ENCODE assay signal across 19 cellular contexts in the genomic region with DNA sequence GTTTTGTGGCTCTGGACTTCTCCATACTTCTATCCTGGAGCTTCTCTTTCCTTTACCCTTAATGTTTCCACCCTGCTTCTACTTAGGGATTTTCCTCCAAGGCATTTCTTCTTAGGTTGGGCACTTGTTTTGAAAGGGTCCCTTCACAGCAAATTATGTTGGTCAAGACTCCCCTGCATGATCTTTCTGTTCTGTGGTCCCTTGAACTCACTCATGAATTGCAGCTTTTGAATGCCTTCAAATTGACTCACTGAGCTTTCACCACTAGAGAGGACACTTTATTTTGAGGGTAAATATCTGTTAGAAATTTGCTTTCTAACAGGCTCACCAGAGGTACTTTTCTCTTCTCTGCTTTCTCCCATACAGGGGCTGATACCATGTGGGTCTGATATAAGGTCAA.
DNase-seq lines count a peak whose midpoint lies in the region; ATAC-seq and TF ChIP-seq lines count a peak whose summit lies in the region.
"Had no signal": no experiment of that assay in that cellular context is flagged by ENCODE, and none has a peak within 500 bp of the region (broad histone marks: within the 10 kb centered on the region; RNA-seq: fewer than 3 reads in every experiment).

No MANE protein-coding gene starts in this region.

- no peaks in the 10 kb centered on the region for H3K9me3 ChIP-seq in GM23248 (ENCODE audit: low read depth)
- H3K9me3 ChIP-seq in SJCRH30 (replicated peaks): no peaks in the 10 kb centered on the region
- H3K9me3 ChIP-seq in CD4-positive, alpha-beta memory T cell (ENCODE audit: control insufficient read depth in 1 of 2, low read length in 2 of 2): no peaks in the 10 kb centered on the region

- no peak overlapping the region for H3K4me3 Mint-ChIP-seq in CD4-positive, alpha-beta memory T cell
- H3K4me3 Mint-ChIP-seq: activated naive CD8-positive, alpha-beta T cell treated with anti-CD3 and anti-CD28 coated beads, Interleukin-2, amount 10 ng/mL, durations not matched to agents 7 days and 5 days; activated T-cell treated with anti-CD3 and anti-CD28 coated beads, Interleukin-2, amount 50 U/mL, for 4 hours; B cell; central memory CD8-positive, alpha-beta T cell; immature natural killer cell; neural crest cell had no signal

- no peak overlapping the region for H3K27ac Mint-ChIP-seq in CD4-positive, alpha-beta memory T cell
- H3K27ac Mint-ChIP-seq: activated naive CD8-positive, alpha-beta T cell treated with anti-CD3 and anti-CD28 coated beads, Interleukin-2, amount 10 ng/mL, durations not matched to agents 7 days and 5 days; B cell; immature natural killer cell had no signal

- CTCF ChIA-PET in CD4-positive, alpha-beta memory T cell (lab: Charles Lee; ENCODE audit: partially characterized antibody): no interaction called here

- H3K27me3 Mint-ChIP-seq in CD4-positive, alpha-beta memory T cell: no peaks in the 10 kb centered on the region
- H3K27me3 Mint-ChIP-seq: activated naive CD8-positive, alpha-beta T cell treated with anti-CD3 and anti-CD28 coated beads, Interleukin-2, amount 10 ng/mL, durations not matched to agents 7 days and 5 days; B cell; central memory CD8-positive, alpha-beta T cell had no signal

- no peaks in the 10 kb centered on the region for H3K79me2 ChIP-seq in GM23248 (ENCODE audit: insufficient read depth)

- POLR2A ChIA-PET in CD4-positive, alpha-beta memory T cell (lab: Charles Lee; ENCODE audit: partially characterized antibody): no interaction called here

- H3K4me2 ChIP-seq in GM23248 (ENCODE audit: unreplicated experiment): no peak overlapping the region

- no peaks in the 10 kb centered on the region for H3K36me3 Mint-ChIP-seq in CD4-positive, alpha-beta memory T cell
- H3K36me3 Mint-ChIP-seq: activated naive CD8-positive, alpha-beta T cell treated with anti-CD3 and anti-CD28 coated beads, Interleukin-2, amount 10 ng/mL, durations not matched to agents 7 days and 5 days; immature natural killer cell had no signal

- no peaks in the 10 kb centered on the region for H4K20me1 ChIP-seq in GM23248 (ENCODE audit: insufficient read depth)

- intact Hi-C loops in CD4-positive, alpha-beta memory T cell (cut with micrococcal nuclease): no loop called here

- DNase-seq in GM23248: peak; percentile 45
- DNase-seq in astrocyte of the cerebellum (ENCODE audit: low read depth): peak; percentile 8
- peak; percentile 1 for DNase-seq in hepatic stellate cell (ENCODE audit: low spot score)
- peak; percentile 43 for DNase-seq in skeletal muscle cell (ENCODE audit: low read depth)
- no peak for DNase-seq in SJCRH30
- DNase-seq in CD4-positive, alpha-beta memory T cell: no peak
- no peak for DNase-seq in omental fat pad (ENCODE audit: low spot score)
- no peak for DNase-seq in GM13977 (ENCODE audit: low spot score)
- DNase-seq: activated CD4-positive, alpha-beta T cell treated with anti-CD3 and anti-CD28 coated beads, Interleukin-2, amount 50 U/mL, for 4 hours; activated naive CD8-positive, alpha-beta T cell treated with anti-CD3 and anti-CD28 coated beads, Interleukin-2, amount 10 ng/mL, durations not matched to agents 7 days and 5 days; activated T-cell treated with anti-CD3 and anti-CD28 coated beads, Interleukin-2, amount 50 U/mL, for 4 hours; immature natural killer cell; mammary epithelial cell; NCI-H2029; NCI-H526 treated with DMSO at 0.1 percent for 48 hours; right cardiac atrium had no signal

- H3K27me3 ChIP-seq in GM23248 (replicated peaks; ENCODE audit: insufficient read depth) (no peaks in the 10 kb centered on the region), SJCRH30 (no peaks in the 10 kb centered on the region)
- H3K27me3 ChIP-seq in CD4-positive, alpha-beta memory T cell (ENCODE audit: insufficient read depth, low read length): no peaks in the 10 kb centered on the region

- H3K9ac ChIP-seq in GM23248: no peak overlapping the region

- H3K9me3 Mint-ChIP-seq in CD4-positive, alpha-beta memory T cell: peaks cover 0 to 1% (median 0%) of the 10 kb centered on the region in 8 donors
- H3K9me3 Mint-ChIP-seq: activated naive CD8-positive, alpha-beta T cell treated with anti-CD3 and anti-CD28 coated beads, Interleukin-2, amount 10 ng/mL, durations not matched to agents 7 days and 5 days; activated T-cell treated with anti-CD3 and anti-CD28 coated beads, Interleukin-2, amount 50 U/mL, for 4 hours; neural crest cell had no signal

- H3K27ac ChIP-seq in GM23248 (no peak overlapping the region), SJCRH30 (no peak overlapping the region)
- no peak overlapping the region for H3K27ac ChIP-seq in CD4-positive, alpha-beta memory T cell (ENCODE audit: low read depth, low read length)

- H3K4me1 ChIP-seq in GM23248 (ENCODE audit: insufficient read depth): peaks cover 11% of the 10 kb centered on the region; the same call in 1 of the 2 replicates
- no peaks in the 10 kb centered on the region for H3K4me1 ChIP-seq in SJCRH30
- no peaks in the 10 kb centered on the region for H3K4me1 ChIP-seq in CD4-positive, alpha-beta memory T cell (ENCODE audit: insufficient read depth, low read length)

- H2AFZ ChIP-seq in GM23248: no peak overlapping the region

- in situ Hi-C loops in GM23248 (cut with MboI): no loop called here
- in situ Hi-C loops in astrocyte of the cerebellum (cut with HindIII; ENCODE audit: low sequenced_read_pairs): no loop called here
- in situ Hi-C loops in GM13977 (cut with MboI; ENCODE audit: low pct_unique_long_range_greater_than_20kb, low sequenced_read_pairs, unreplicated experiment): no loop called here

- H3F3A ChIP-seq in GM23248 (ENCODE audit: insufficient read depth): no peaks in the 10 kb centered on the region

- no peaks in the 10 kb centered on the region for H3K9me2 ChIP-seq in GM23248 (ENCODE audit: insufficient read depth)

- no peak for ATAC-seq in omental fat pad (ENCODE audit: low FRiP score)
- ATAC-seq: activated T-cell treated with anti-CD3 and anti-CD28 coated beads, Interleukin-2, amount 50 U/mL, for 4 hours; right cardiac atrium had no signal

- no peak for TF ChIP-seq CTCF in astrocyte of the cerebellum (IDR thresholded peaks at IDR 0.05; ENCODE audit: low read depth, low read length, missing control alignments)
- TF ChIP-seq CTCF in omental fat pad (IDR thresholded peaks at IDR 0.05): no peak
- no peak for TF ChIP-seq CTCF in GM13977 (IDR thresholded peaks at IDR 0.05; ENCODE audit: extremely low read depth, insufficient read depth, missing control alignments)

- no peaks in the 10 kb centered on the region for H3K4me1 Mint-ChIP-seq in CD4-positive, alpha-beta memory T cell
- H3K4me1 Mint-ChIP-seq: activated naive CD8-positive, alpha-beta T cell treated with anti-CD3 and anti-CD28 coated beads, Interleukin-2, amount 10 ng/mL, durations not matched to agents 7 days and 5 days; B cell; central memory CD8-positive, alpha-beta T cell; immature natural killer cell had no signal

- H3K36me3 ChIP-seq in GM23248 (ENCODE audit: low read depth): no peaks in the 10 kb centered on the region
- H3K36me3 ChIP-seq in SJCRH30: no peaks in the 10 kb centered on the region
- H3K36me3 ChIP-seq in CD4-positive, alpha-beta memory T cell (ENCODE audit: insufficient read depth, low read length): no peaks in the 10 kb centered on the region

- H3K4me3 ChIP-seq in GM23248 (no peak overlapping the region), astrocyte of the cerebellum (ENCODE audit: low read depth, low read length) (no peak overlapping the region), skeletal muscle cell (ENCODE audit: low read depth, low read length) (no peak overlapping the region), SJCRH30 (no peak overlapping the region)
- H3K4me3 ChIP-seq in CD4-positive, alpha-beta memory T cell (ENCODE audit: low read length in 2 of 2): no peak overlapping the region

Comparison
In these comparisons a context has a peak if more than half of its experiments do, and no peak if none do; other contexts are left out.
1. DNase-seq: peak in GM23248 (single experiment), astrocyte of the cerebellum (single experiment), hepatic stellate cell (single experiment) and skeletal muscle cell (single experiment); none in SJCRH30 (0 of 2), CD4-positive, alpha-beta memory T cell (0 of 5), omental fat pad (single experiment) and GM13977 (single experiment).